1 cellular context compared by ENCODE assay signal in the genomic region with DNA sequence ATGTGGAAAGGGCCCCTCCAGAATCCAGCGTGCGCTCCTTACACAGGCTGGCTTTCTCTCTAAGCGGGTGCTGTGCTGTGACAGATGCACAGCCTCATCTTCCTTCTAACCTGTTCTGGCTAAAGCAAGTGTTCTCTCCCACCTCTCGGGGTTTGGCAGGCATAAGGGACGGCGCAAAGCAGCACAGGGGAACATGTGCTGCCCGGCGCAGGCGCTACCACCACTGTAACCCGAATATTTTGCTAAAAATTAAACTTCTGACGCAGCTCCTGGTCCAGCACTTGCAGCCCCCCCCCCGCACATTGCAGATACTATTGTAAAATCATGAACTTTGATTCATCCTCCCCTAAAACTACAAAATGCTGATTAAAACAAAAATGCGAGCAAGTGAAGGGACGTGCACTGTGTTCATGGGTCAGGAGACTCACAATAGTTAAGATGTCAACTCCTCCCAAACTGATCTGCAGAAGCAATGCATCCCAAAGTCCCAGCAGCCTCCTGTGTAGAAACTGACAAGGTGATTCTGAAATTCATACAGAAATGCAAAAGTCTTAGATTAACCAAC.
TF ChIP-seq lines count a peak whose summit lies in the region.

No MANE protein-coding gene starts in this region.

TF ChIP-seq in WTC11, 78 proteins besides CTCF, POLR2A, EP300 and RAD21 (continued from another document):
- TF ChIP-seq, protein P1, sequence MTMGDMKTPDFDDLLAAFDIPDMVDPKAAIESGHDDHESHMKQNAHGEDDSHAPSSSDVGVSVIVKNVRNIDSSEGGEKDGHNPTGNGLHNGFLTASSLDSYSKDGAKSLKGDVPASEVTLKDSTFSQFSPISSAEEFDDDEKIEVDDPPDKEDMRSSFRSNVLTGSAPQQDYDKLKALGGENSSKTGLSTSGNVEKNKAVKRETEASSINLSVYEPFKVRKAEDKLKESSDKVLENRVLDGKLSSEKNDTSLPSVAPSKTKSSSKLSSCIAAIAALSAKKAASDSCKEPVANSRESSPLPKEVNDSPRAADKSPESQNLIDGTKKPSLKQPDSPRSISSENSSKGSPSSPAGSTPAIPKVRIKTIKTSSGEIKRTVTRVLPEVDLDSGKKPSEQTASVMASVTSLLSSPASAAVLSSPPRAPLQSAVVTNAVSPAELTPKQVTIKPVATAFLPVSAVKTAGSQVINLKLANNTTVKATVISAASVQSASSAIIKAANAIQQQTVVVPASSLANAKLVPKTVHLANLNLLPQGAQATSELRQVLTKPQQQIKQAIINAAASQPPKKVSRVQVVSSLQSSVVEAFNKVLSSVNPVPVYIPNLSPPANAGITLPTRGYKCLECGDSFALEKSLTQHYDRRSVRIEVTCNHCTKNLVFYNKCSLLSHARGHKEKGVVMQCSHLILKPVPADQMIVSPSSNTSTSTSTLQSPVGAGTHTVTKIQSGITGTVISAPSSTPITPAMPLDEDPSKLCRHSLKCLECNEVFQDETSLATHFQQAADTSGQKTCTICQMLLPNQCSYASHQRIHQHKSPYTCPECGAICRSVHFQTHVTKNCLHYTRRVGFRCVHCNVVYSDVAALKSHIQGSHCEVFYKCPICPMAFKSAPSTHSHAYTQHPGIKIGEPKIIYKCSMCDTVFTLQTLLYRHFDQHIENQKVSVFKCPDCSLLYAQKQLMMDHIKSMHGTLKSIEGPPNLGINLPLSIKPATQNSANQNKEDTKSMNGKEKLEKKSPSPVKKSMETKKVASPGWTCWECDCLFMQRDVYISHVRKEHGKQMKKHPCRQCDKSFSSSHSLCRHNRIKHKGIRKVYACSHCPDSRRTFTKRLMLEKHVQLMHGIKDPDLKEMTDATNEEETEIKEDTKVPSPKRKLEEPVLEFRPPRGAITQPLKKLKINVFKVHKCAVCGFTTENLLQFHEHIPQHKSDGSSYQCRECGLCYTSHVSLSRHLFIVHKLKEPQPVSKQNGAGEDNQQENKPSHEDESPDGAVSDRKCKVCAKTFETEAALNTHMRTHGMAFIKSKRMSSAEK (CRISPR knock-in tag; IDR thresholded peaks at IDR 0.05; ENCODE audit: borderline replicate concordance), result no peak
- TF ChIP-seq FOXP4 (CRISPR knock-in tag; IDR thresholded peaks at IDR 0.05) (no peak), ZNF396 (CRISPR knock-in tag; IDR thresholded peaks at IDR 0.05; ENCODE audit: borderline replicate concordance) (no peak), GABPB1 (CRISPR knock-in tag; IDR thresholded peaks at IDR 0.05) (no peak)
TF ChIP-seq in WTC11: peak in this region for 0.
